14 cellular contexts compared by ENCODE assay signal in genomic region chr11:119116235-119116594, GRCh38. TPM values are rescaled to one million over a fixed set of nuclear protein-coding genes. Genes with fewer than 3 reads are reported as not detected.
DNase-seq lines count a peak whose midpoint lies in the region; ATAC-seq lines count a peak whose summit lies in the region.
"Had no signal": no experiment of that assay in that cellular context is flagged by ENCODE, and none has a peak within 500 bp of the region (broad histone marks: within the 10 kb centered on the region; RNA-seq: fewer than 3 reads in every experiment).

No MANE protein-coding gene starts in this region.

- peaks cover 55% of the 10 kb centered on the region for H3K4me1 Mint-ChIP-seq in activated naive CD4-positive, alpha-beta T cell treated with anti-CD3 and anti-CD28 coated beads, Interleukin-2, amount 10 ng/mL, durations not matched to agents 7 days and 5 days
- H3K4me1 Mint-ChIP-seq in activated CD8-positive, alpha-beta T cell treated with anti-CD3 and anti-CD28 coated beads, Interleukin-2, amount 10 ng/mL, durations not matched to agents 7 days and 5 days (ENCODE audit: low read depth): peaks cover 50% of the 10 kb centered on the region

- CTCF ChIA-PET in activated naive CD4-positive, alpha-beta T cell treated with anti-CD3 and anti-CD28 coated beads, Interleukin-2, amount 10 ng/mL, durations not matched to agents 7 days and 5 days (lab: Charles Lee): interaction anchor here (0.8 to 2.0 kb wide), 4 partner anchors 9 to 206 kb away, joined by 3 to 5 read pairs (median 4); partner anchors contain the start of gene C2CD2L
- CTCF ChIA-PET in activated CD8-positive, alpha-beta T cell treated with anti-CD3 and anti-CD28 coated beads, Interleukin-2, amount 10 ng/mL, durations not matched to agents 7 days and 5 days (lab: Charles Lee): interaction anchor here (0.7 to 1.9 kb wide), 6 partner anchors 9 to 205 kb away, joined by 3 to 6 read pairs (median 4); partner anchors contain the start of genes C2CD2L, HMBS, NLRX1 and VPS11

- H2AFZ ChIP-seq in neuronal stem cell (ENCODE audit: low read length): no peak overlapping the region
- H2AFZ ChIP-seq: PC-9 had no signal

- ATAC-seq in activated CD8-positive, alpha-beta T cell treated with anti-CD3 and anti-CD28 coated beads, Interleukin-2, amount 10 ng/mL, durations not matched to agents 7 days and 5 days: no peak
- ATAC-seq in HG03175 (IDR thresholded peaks at IDR 0.05; ENCODE audit: unreplicated experiment): no peak
- ATAC-seq: SK-N-SH treated with all-trans-retinoic acid at 6 μM for 48 hours had no signal

- peaks cover 56% of the 10 kb centered on the region for H3K36me3 Mint-ChIP-seq in activated naive CD4-positive, alpha-beta T cell treated with anti-CD3 and anti-CD28 coated beads, Interleukin-2, amount 10 ng/mL, durations not matched to agents 7 days and 5 days
- H3K36me3 Mint-ChIP-seq in activated CD8-positive, alpha-beta T cell treated with anti-CD3 and anti-CD28 coated beads, Interleukin-2, amount 10 ng/mL, durations not matched to agents 7 days and 5 days (ENCODE audit: low read depth): peaks cover 62% of the 10 kb centered on the region

- no peak overlapping the region for H3K9ac ChIP-seq in neuronal stem cell (ENCODE audit: low read depth, low read length, poor library complexity)

- 95% methylated on average over 10 of the region's 10 CpGs for WGBS in thymus
- WGBS in neuronal stem cell (ENCODE audit: extremely low coverage in 2 of 2, insufficient read length in 2 of 2, insufficient replicate concordance in 1 of 2), 2 donors: no CpG with 5 or more reads among the region's 10 CpGs

- POLR2A ChIA-PET in activated CD8-positive, alpha-beta T cell treated with anti-CD3 and anti-CD28 coated beads, Interleukin-2, amount 10 ng/mL, durations not matched to agents 7 days and 5 days (lab: Charles Lee): interaction anchor here (0.9 to 1.9 kb wide), 5 partner anchors 9 to 22 kb away, joined by 3 to 14 read pairs (median 4); partner anchors contain the start of gene C2CD2L

- H3K4ac ChIP-seq in neuronal stem cell (ENCODE audit: low read length): no peak overlapping the region

- no peak overlapping the region for H2BK120ac ChIP-seq in neuronal stem cell (ENCODE audit: low read depth, low read length)

- H2AK5ac ChIP-seq in neuronal stem cell (ENCODE audit: low read depth, low read length): no peak overlapping the region

- no peak overlapping the region for H2BK5ac ChIP-seq in neuronal stem cell (ENCODE audit: low read length)

- H3K79me1 ChIP-seq in neuronal stem cell (ENCODE audit: low read depth, low read length): no peaks in the 10 kb centered on the region

- no peak overlapping the region for H2BK15ac ChIP-seq in neuronal stem cell (ENCODE audit: low read length)

- H3K4me1 ChIP-seq in thymus (ENCODE audit: control insufficient read depth, insufficient read depth, low read length) (peaks cover 16% of the 10 kb centered on the region), neuronal stem cell (ENCODE audit: control insufficient read depth in 2 of 2, insufficient read depth in 1 of 2, low read depth in 1 of 2, low read length in 2 of 2) (peaks cover 2 to 6% of the 10 kb centered on the region in 2 donors)

- no peak for DNase-seq in activated naive CD4-positive, alpha-beta T cell treated with anti-CD3 and anti-CD28 coated beads, Interleukin-2, amount 10 ng/mL, durations not matched to agents 7 days and 5 days
- DNase-seq in activated naive CD4-positive, alpha-beta T cell (lab: John Stamatoyannopoulos, UW): no peak
- DNase-seq in activated CD8-positive, alpha-beta T cell treated with anti-CD3 and anti-CD28 coated beads, Interleukin-2, amount 10 ng/mL, durations not matched to agents 7 days and 5 days: no peak
- DNase-seq in NCI-H526 treated with DMSO at 0.1 percent for 48 hours (lab: John Stamatoyannopoulos, UW) (no peak), neuronal stem cell (ENCODE audit: low spot score) (no peak)
- DNase-seq: mesenchymal stem cell, NCI-H2029 treated with DMSO at 0.1 percent for 48 hours, NCI-H524, PC-9, sigmoid colon had no signal

- H3K36me3 ChIP-seq in thymus (ENCODE audit: control insufficient read depth, insufficient read depth) (peaks cover 50% of the 10 kb centered on the region), neuronal stem cell (replicated peaks in 1 of 2; ENCODE audit: control insufficient read depth in 2 of 2, insufficient read depth in 2 of 2, low read length in 2 of 2) (peaks cover 5 to 28% of the 10 kb centered on the region in 2 donors)

- peak overlapping the region; percentile 95 for H3K27ac Mint-ChIP-seq in activated naive CD4-positive, alpha-beta T cell treated with anti-CD3 and anti-CD28 coated beads, Interleukin-2, amount 10 ng/mL, durations not matched to agents 7 days and 5 days
- peak overlapping the region; percentile 97 for H3K27ac Mint-ChIP-seq in activated CD8-positive, alpha-beta T cell treated with anti-CD3 and anti-CD28 coated beads, Interleukin-2, amount 10 ng/mL, durations not matched to agents 7 days and 5 days

- no peak overlapping the region for H3K23ac ChIP-seq in neuronal stem cell (ENCODE audit: low read depth, low read length, poor library complexity)

- no peak overlapping the region for H3K4me3 ChIP-seq in thymus (ENCODE audit: low read length)
- no peak overlapping the region for H3K4me3 ChIP-seq in neuronal stem cell (ENCODE audit: low read length in 2 of 2)
- H3K4me3 ChIP-seq: PC-9, sigmoid colon had no signal

- H3K4me2 ChIP-seq in neuronal stem cell (ENCODE audit: insufficient read depth, low read length, poor library complexity, severe bottlenecking): no peak overlapping the region
- H3K4me2 ChIP-seq: PC-9 had no signal

- H3K27me3 Mint-ChIP-seq in activated naive CD4-positive, alpha-beta T cell treated with anti-CD3 and anti-CD28 coated beads, Interleukin-2, amount 10 ng/mL, durations not matched to agents 7 days and 5 days: no peaks in the 10 kb centered on the region
- H3K27me3 Mint-ChIP-seq in activated CD8-positive, alpha-beta T cell treated with anti-CD3 and anti-CD28 coated beads, Interleukin-2, amount 10 ng/mL, durations not matched to agents 7 days and 5 days (ENCODE audit: low read depth): no peaks in the 10 kb centered on the region

- H4K8ac ChIP-seq in neuronal stem cell (ENCODE audit: low read depth, low read length): no peak overlapping the region

- H3K27ac ChIP-seq in layer of hippocampus (ENCODE audit: low read depth, low read length) (peak overlapping the region; percentile 63), thymus (ENCODE audit: low read depth) (peak overlapping the region; percentile 86), neuronal stem cell (replicated peaks; ENCODE audit: low read length) (no peak overlapping the region)
- H3K27ac ChIP-seq: PC-9 had no signal

- no peak overlapping the region for H2BK12ac ChIP-seq in neuronal stem cell (ENCODE audit: low read length)

- H3K14ac ChIP-seq in neuronal stem cell (ENCODE audit: low read length): no peak overlapping the region

- no peaks in the 10 kb centered on the region for H3K9me3 Mint-ChIP-seq in activated naive CD4-positive, alpha-beta T cell treated with anti-CD3 and anti-CD28 coated beads, Interleukin-2, amount 10 ng/mL, durations not matched to agents 7 days and 5 days
- no peaks in the 10 kb centered on the region for H3K9me3 Mint-ChIP-seq in activated CD8-positive, alpha-beta T cell treated with anti-CD3 and anti-CD28 coated beads, Interleukin-2, amount 10 ng/mL, durations not matched to agents 7 days and 5 days (ENCODE audit: insufficient read depth)

- no peak overlapping the region for H3K18ac ChIP-seq in neuronal stem cell (ENCODE audit: low read length)

- H3K9me3 ChIP-seq in thymus (ENCODE audit: control insufficient read depth): no peaks in the 10 kb centered on the region
- no peaks in the 10 kb centered on the region for H3K9me3 ChIP-seq in neuronal stem cell (replicated peaks in 1 of 2; ENCODE audit: control insufficient read depth in 2 of 2, insufficient read depth in 1 of 2, low read depth in 1 of 2, low read length in 2 of 2)
- H3K9me3 ChIP-seq: sigmoid colon had no signal

- H4K91ac ChIP-seq in neuronal stem cell (ENCODE audit: low read depth, low read length, poor library complexity): no peak overlapping the region

- H3K27me3 ChIP-seq in layer of hippocampus (ENCODE audit: control insufficient read depth, insufficient read depth, low read length): no peaks in the 10 kb centered on the region
- H3K27me3 ChIP-seq in thymus (ENCODE audit: control insufficient read depth, insufficient read depth): no peaks in the 10 kb centered on the region
- H3K27me3 ChIP-seq in neuronal stem cell (ENCODE audit: control insufficient read depth in 3 of 3, insufficient read depth in 3 of 3, low read depth in 1 of 3, low read length in 3 of 3): no peaks in the 10 kb centered on the region
- H3K27me3 ChIP-seq: sigmoid colon had no signal

- H3K4me3 Mint-ChIP-seq in activated naive CD4-positive, alpha-beta T cell treated with anti-CD3 and anti-CD28 coated beads, Interleukin-2, amount 10 ng/mL, durations not matched to agents 7 days and 5 days: peak overlapping the region; percentile 67
- peak overlapping the region; percentile 71 for H3K4me3 Mint-ChIP-seq in activated CD8-positive, alpha-beta T cell treated with anti-CD3 and anti-CD28 coated beads, Interleukin-2, amount 10 ng/mL, durations not matched to agents 7 days and 5 days

RNA-seq across cellular contexts. Expression of gene HINFP, which starts 5.2 kb away (rescaled TPM):
- total RNA-seq in activated CD8-positive, alpha-beta T cell treated with anti-CD3 and anti-CD28 coated beads, Interleukin-2, amount 10 ng/mL, durations not matched to agents 7 days and 5 days: 10 to 100 TPM; 36.1 to 40.9 TPM
- 24.0 TPM for polyA plus RNA-seq in thymus
- 22.9 TPM for polyA plus RNA-seq in neuronal stem cell (2013, experiment 1 of 2)
- 22.7 TPM for polyA plus RNA-seq in neuronal stem cell (2013, experiment 2 of 2)

RNA-seq across cellular contexts. Expression of gene C2CD2L, which starts 9.1 kb away (rescaled TPM):
- total RNA-seq in activated CD8-positive, alpha-beta T cell treated with anti-CD3 and anti-CD28 coated beads, Interleukin-2, amount 10 ng/mL, durations not matched to agents 7 days and 5 days: 10 to 100 TPM; 33.2 to 35.2 TPM
- polyA plus RNA-seq in thymus: 11.1 TPM
- polyA plus RNA-seq in neuronal stem cell (2013, experiment 1 of 2): 5.7 TPM
- polyA plus RNA-seq in neuronal stem cell (2013, experiment 2 of 2): 4.9 TPM

RNA-seq across cellular contexts. Expression of gene DPAGT1, which starts 14.6 kb away (rescaled TPM):
- 10 to 100 TPM; 52.5 to 57.7 TPM for total RNA-seq in activated CD8-positive, alpha-beta T cell treated with anti-CD3 and anti-CD28 coated beads, Interleukin-2, amount 10 ng/mL, durations not matched to agents 7 days and 5 days
- polyA plus RNA-seq in thymus: 22.4 TPM
- 31.0 TPM for polyA plus RNA-seq in neuronal stem cell (2013, experiment 1 of 2)
- polyA plus RNA-seq in neuronal stem cell (2013, experiment 2 of 2): 31.0 TPM

RNA-seq across cellular contexts. Expression of gene HMBS, which starts 31.5 kb away (rescaled TPM):
- total RNA-seq in activated CD8-positive, alpha-beta T cell treated with anti-CD3 and anti-CD28 coated beads, Interleukin-2, amount 10 ng/mL, durations not matched to agents 7 days and 5 days: 10 to 100 TPM; 31.0 to 32.5 TPM
- polyA plus RNA-seq in thymus: 15.5 TPM
- polyA plus RNA-seq in neuronal stem cell (2013, experiment 1 of 2): 36.5 TPM
- 37.2 TPM for polyA plus RNA-seq in neuronal stem cell (2013, experiment 2 of 2)

RNA-seq across cellular contexts. Expression of gene ABCG4, which starts 32.6 kb away (rescaled TPM):
- under 1 TPM in 1 of 2 experiments, not detected in 1; 0.18 TPM for total RNA-seq in activated CD8-positive, alpha-beta T cell treated with anti-CD3 and anti-CD28 coated beads, Interleukin-2, amount 10 ng/mL, durations not matched to agents 7 days and 5 days
- polyA plus RNA-seq in thymus: 2.8 TPM
- polyA plus RNA-seq in neuronal stem cell (2013, experiment 1 of 2): 0.31 TPM
- polyA plus RNA-seq in neuronal stem cell (2013, experiment 2 of 2): 0.36 TPM
